ENCODE assay signal across 8 cellular contexts in genomic region chr19:40662925-40663711, GRCh38. TPM values are rescaled to one million over a fixed set of nuclear protein-coding genes. Genes with fewer than 3 reads are reported as not detected.
A peak's percentile ranks its signal among the peaks of the same experiment; 100 is the strongest.
DNase-seq lines count a peak whose midpoint lies in the region; ATAC-seq and TF ChIP-seq lines count a peak whose summit lies in the region.

No MANE protein-coding gene starts in this region.

- peak overlapping the region; percentile 3 for H3K27ac Mint-ChIP-seq in activated T-helper 17 cell treated with anti-CD3 and anti-CD28 coated beads, Interleukin-2, amount 50 U/mL, for 72 hours
- peak overlapping the region; percentile 60 to 83 for H3K27ac Mint-ChIP-seq in natural killer cell
- peak overlapping the region; percentile 87 for H3K27ac Mint-ChIP-seq in stimulated activated memory B cell treated with anti-CD40 and anti-IgM and Interleukin-4, amounts not matched to agents 10 μg/mL and 1 μg/mL and 100 μg/mL, for 72 hours

- peaks cover 0 to 15% (median 1%) of the 10 kb centered on the region in 4 donors for H3K4me1 ChIP-seq in Peyer's patch

- intact Hi-C loops in natural killer cell (cut with micrococcal nuclease), result loop anchor here (1.0 to 10.0 kb wide), 5 partner anchors 88 to 646 kb away; partner anchors contain the start of genes ACTMAP and SNRPA

- TF ChIP-seq CTCF in Peyer's patch (IDR thresholded peaks at IDR 0.05), result peak; percentile 98 to 99 (median 98)
- peak; percentile 65 for TF ChIP-seq CTCF in fibroblast of mammary gland (conservative IDR thresholded peaks at IDR 0.05; ENCODE audit: control insufficient read depth, insufficient read depth, low read depth, low read length)
- TF ChIP-seq CTCF in natural killer cell (IDR thresholded peaks at IDR 0.05), result peak; percentile 42

- H3K36me3 Mint-ChIP-seq in activated T-helper 17 cell treated with anti-CD3 and anti-CD28 coated beads, Interleukin-2, amount 50 U/mL, for 72 hours (ENCODE audit: low read depth), result peaks cover 9% of the 10 kb centered on the region
- no peaks in the 10 kb centered on the region for H3K36me3 Mint-ChIP-seq in natural killer cell
- H3K36me3 Mint-ChIP-seq in stimulated activated memory B cell treated with anti-CD40 and anti-IgM and Interleukin-4, amounts not matched to agents 10 μg/mL and 1 μg/mL and 100 μg/mL, for 72 hours, result peaks cover 11% of the 10 kb centered on the region

- H3K27me3 ChIP-seq in Peyer's patch, result no peaks in the 10 kb centered on the region

- ATAC-seq in GM21526 (IDR thresholded peaks at IDR 0.05; ENCODE audit: low FRiP score, unreplicated experiment) (peak; percentile 58), natural killer cell (peak; percentile 83 to 96 (median 89))
- ATAC-seq in activated T-helper 17 cell treated with anti-CD3 and anti-CD28 coated beads, Interleukin-2, amount 50 U/mL, for 72 hours (replicated peaks), result peak; percentile 79
- ATAC-seq in stimulated activated memory B cell treated with anti-CD40 and anti-IgM and Interleukin-4, amounts not matched to agents 10 μg/mL and 1 μg/mL and 100 μg/mL, for 72 hours, result peak; percentile 97

- H3K27me3 Mint-ChIP-seq in activated T-helper 17 cell treated with anti-CD3 and anti-CD28 coated beads, Interleukin-2, amount 50 U/mL, for 72 hours, result no peaks in the 10 kb centered on the region
- H3K27me3 Mint-ChIP-seq in natural killer cell (ENCODE audit: low read depth in 2 of 2), result no peaks in the 10 kb centered on the region
- no peaks in the 10 kb centered on the region for H3K27me3 Mint-ChIP-seq in stimulated activated memory B cell treated with anti-CD40 and anti-IgM and Interleukin-4, amounts not matched to agents 10 μg/mL and 1 μg/mL and 100 μg/mL, for 72 hours

- peak overlapping the region; percentile 57 to 87 (median 64) for H3K4me3 ChIP-seq in Peyer's patch
- peak overlapping the region; percentile 51 for H3K4me3 ChIP-seq in fibroblast of mammary gland (ENCODE audit: control insufficient read depth, low read depth, low read length)

- DNase-seq in DMS114 treated with DMSO at 0.1 percent for 48 hours (lab: John Stamatoyannopoulos, UW; ENCODE audit: unreplicated experiment), result peak; percentile 38
- DNase-seq in Peyer's patch, result peak; percentile 94 to 97 (median 95)
- DNase-seq in fibroblast of mammary gland (ENCODE audit: low read depth), result peak; percentile 85
- DNase-seq in natural killer cell, result peak; percentile 95

- no peaks in the 10 kb centered on the region for H3K9me3 ChIP-seq in Peyer's patch

- H3K9me3 Mint-ChIP-seq in activated T-helper 17 cell treated with anti-CD3 and anti-CD28 coated beads, Interleukin-2, amount 50 U/mL, for 72 hours, result no peaks in the 10 kb centered on the region
- no peaks in the 10 kb centered on the region for H3K9me3 Mint-ChIP-seq in natural killer cell
- H3K9me3 Mint-ChIP-seq in stimulated activated memory B cell treated with anti-CD40 and anti-IgM and Interleukin-4, amounts not matched to agents 10 μg/mL and 1 μg/mL and 100 μg/mL, for 72 hours, result no peaks in the 10 kb centered on the region

- peaks cover 0 to 9% (median 0%) of the 10 kb centered on the region in 3 donors for H3K36me3 ChIP-seq in Peyer's patch

- H3K27ac ChIP-seq in Peyer's patch, result peak overlapping the region; percentile 78 to 92 (median 90)

- no peak for TF ChIP-seq EP300 in Ishikawa (IDR thresholded peaks at IDR 0.05; ENCODE audit: borderline replicate concordance)

- peak overlapping the region; percentile 68 for H3K4me3 Mint-ChIP-seq in activated T-helper 17 cell treated with anti-CD3 and anti-CD28 coated beads, Interleukin-2, amount 50 U/mL, for 72 hours
- peak overlapping the region; percentile 85 for H3K4me3 Mint-ChIP-seq in natural killer cell
- H3K4me3 Mint-ChIP-seq in stimulated activated memory B cell treated with anti-CD40 and anti-IgM and Interleukin-4, amounts not matched to agents 10 μg/mL and 1 μg/mL and 100 μg/mL, for 72 hours, result peak overlapping the region; percentile 85

- TF ChIP-seq POLR2A in Peyer's patch (IDR thresholded peaks at IDR 0.05), result no peak

- peaks cover 5% of the 10 kb centered on the region for H3K4me1 Mint-ChIP-seq in activated T-helper 17 cell treated with anti-CD3 and anti-CD28 coated beads, Interleukin-2, amount 50 U/mL, for 72 hours
- peaks cover 0 to 17% of the 10 kb centered on the region in 2 donors for H3K4me1 Mint-ChIP-seq in natural killer cell
- peaks cover 22% of the 10 kb centered on the region for H3K4me1 Mint-ChIP-seq in stimulated activated memory B cell treated with anti-CD40 and anti-IgM and Interleukin-4, amounts not matched to agents 10 μg/mL and 1 μg/mL and 100 μg/mL, for 72 hours

- peak; percentile 97 for TF ChIP-seq RAD21 in Ishikawa (IDR thresholded peaks at IDR 0.05; ENCODE audit: low read depth)

TF ChIP-seq in Ishikawa, 13 proteins besides CTCF, POLR2A, EP300 and RAD21:
- TF ChIP-seq EGR1 (IDR thresholded peaks at IDR 0.05) (peak; percentile 67), ZBTB7A (IDR thresholded peaks at IDR 0.05; ENCODE audit: low read depth) (peak; percentile 50; the same call in 1 of the 2 replicates), TEAD4 (IDR thresholded peaks at IDR 0.05) (peak; percentile 58; the same call in 1 of the 2 replicates), NFIC (IDR thresholded peaks at IDR 0.05) (peak; percentile 17; the same call in 1 of the 2 replicates), CREB1 (IDR thresholded peaks at IDR 0.05; ENCODE audit: low read depth) (no peak), FOXM1 (IDR thresholded peaks at IDR 0.05; ENCODE audit: borderline replicate concordance, low read depth) (peak; percentile 48; the same call in 1 of the 2 replicates), USF1 (IDR thresholded peaks at IDR 0.05) (peak; percentile 95), TAF1 (IDR thresholded peaks at IDR 0.05; ENCODE audit: low read depth) (peak; percentile 34; the same call in 1 of the 2 replicates), TCF12 (IDR thresholded peaks at IDR 0.05; ENCODE audit: low read depth) (no peak; the same call in 1 of the 2 replicates)
- TF ChIP-seq, protein P1, sequence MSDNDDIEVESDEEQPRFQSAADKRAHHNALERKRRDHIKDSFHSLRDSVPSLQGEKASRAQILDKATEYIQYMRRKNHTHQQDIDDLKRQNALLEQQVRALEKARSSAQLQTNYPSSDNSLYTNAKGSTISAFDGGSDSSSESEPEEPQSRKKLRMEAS (IDR thresholded peaks at IDR 0.05), result peak; percentile 99

RNA-seq across cellular contexts. Expression of gene NUMBL, which starts 27.3 kb away (rescaled TPM):
- total RNA-seq in Peyer's patch (100 to 1,000 TPM in 1 of 4 donors, 10 to 100 TPM in 3; 10.9 to 151 (median 27.9) TPM), natural killer cell (10 to 100 TPM in 2 of 3 donors, 1 to 10 TPM in 1; 9.9 to 19.5 (median 10.2) TPM)
- 10 to 100 TPM; 16.4 to 37.3 TPM for total RNA-seq in activated T-helper 17 cell treated with anti-CD3 and anti-CD28 coated beads, Interleukin-2, amount 50 U/mL, for 72 hours

RNA-seq across cellular contexts. Expression of gene COQ8B, which starts 53.6 kb away (rescaled TPM):
- total RNA-seq in Peyer's patch, result 10 to 100 TPM; 32.4 to 92.8 (median 41.9) TPM
- 10 to 100 TPM; 31.0 to 54.8 TPM for total RNA-seq in activated T-helper 17 cell treated with anti-CD3 and anti-CD28 coated beads, Interleukin-2, amount 50 U/mL, for 72 hours
- total RNA-seq in natural killer cell, result 10 to 100 TPM; 31.8 to 46.7 (median 39.6) TPM

RNA-seq across cellular contexts. Expression of gene ITPKC, which starts 53.8 kb away (rescaled TPM):
- total RNA-seq in Peyer's patch, result 10 to 100 TPM; 34.5 to 43.9 (median 38.9) TPM
- total RNA-seq in activated T-helper 17 cell treated with anti-CD3 and anti-CD28 coated beads, Interleukin-2, amount 50 U/mL, for 72 hours, result 10 to 100 TPM in 1 of 2 donors, 1 to 10 TPM in 1; 7.0 to 14.5 TPM
- 10 to 100 TPM in 2 of 3 donors, 1 to 10 TPM in 1; 8.7 to 11.1 (median 11.0) TPM for total RNA-seq in natural killer cell

Comparison
In these comparisons a context has a peak if more than half of its experiments do, and no peak if none do; other contexts are left out.
1. Peak in every context shown above with its lines: DNase-seq, ATAC-seq, H3K4me3 ChIP-seq and H3K27ac ChIP-seq.
2. DNase-seq: peak in every context shown above with its lines; median percentile 95 in Peyer's patch; 95 in natural killer cell; 85 in fibroblast of mammary gland; 38 in DMS114 treated with DMSO at 0.1 percent for 48 hours.
3. CTCF ChIP-seq: peak in every context shown above with its lines; median percentile 98 in Peyer's patch; 65 in fibroblast of mammary gland; 42 in natural killer cell.
4. H3K27ac Mint-ChIP-seq: peak in every context shown above with its lines; median percentile 87 in stimulated activated memory B cell treated with anti-CD40 and anti-IgM and Interleukin-4, amounts not matched to agents 10 μg/mL and 1 μg/mL and 100 μg/mL, for 72 hours; 72 in natural killer cell; 3 in activated T-helper 17 cell treated with anti-CD3 and anti-CD28 coated beads, Interleukin-2, amount 50 U/mL, for 72 hours.